14 cellular contexts compared by ENCODE assay signal in genomic region chr10:34742456-34742855, GRCh38.
"Had no signal": no experiment of that assay in that cellular context is flagged by ENCODE, and none has a peak within 500 bp of the region (broad histone marks: within the 10 kb centered on the region; RNA-seq: fewer than 3 reads in every experiment).

No MANE protein-coding gene starts in this region.

- H2AFZ ChIP-seq: parathyroid adenoma had no signal

- H3K9ac ChIP-seq: parathyroid adenoma had no signal

- FAIRE-seq: islet of Langerhans had no signal

- H3K4me3 ChIP-seq: tibial artery, uterus had no signal

- H3K9me3 ChIP-seq: tibial artery, uterus had no signal

- H3K4me1 ChIP-seq: uterus had no signal

- H3K36me3 ChIP-seq: tibial artery, uterus had no signal

- DNase-seq: activated CD4-positive, CD25-positive, alpha-beta regulatory T cell treated with anti-CD3 and anti-CD28 coated beads, Interleukin-2, amount 50 U/mL, for 72 hours; activated naive CD8-positive, alpha-beta T cell treated with anti-CD3 and anti-CD28 coated beads, Interleukin-2, amount 10 ng/mL, durations not matched to agents 7 days and 5 days; anterior cingulate cortex; cerebellar nuclear complex; endodermal cell; naive thymus-derived CD4-positive, alpha-beta T cell; retina; stimulated activated CD4-positive, alpha-beta T cell treated with anti-CD3 and anti-CD28 coated beads, Interleukin-15, amount 100 ng/mL, for 24 hours; stimulated activated CD4-positive, alpha-beta T cell treated with anti-CD3 and anti-CD28 coated beads, Interleukin-4, amount 100 ng/mL, for 1 hour; stimulated activated naive B cell treated with anti-CD40 and anti-IgM and Interleukin-4, amounts not matched to agents 10 μg/mL and 1 μg/mL and 100 μg/mL, for 72 hours; tibial artery; uterus had no signal

- H3K27me3 ChIP-seq: tibial artery, uterus had no signal

- H3K27ac ChIP-seq: parathyroid adenoma, tibial artery had no signal
